8 cellular contexts compared by ENCODE assay signal in the genomic region with DNA sequence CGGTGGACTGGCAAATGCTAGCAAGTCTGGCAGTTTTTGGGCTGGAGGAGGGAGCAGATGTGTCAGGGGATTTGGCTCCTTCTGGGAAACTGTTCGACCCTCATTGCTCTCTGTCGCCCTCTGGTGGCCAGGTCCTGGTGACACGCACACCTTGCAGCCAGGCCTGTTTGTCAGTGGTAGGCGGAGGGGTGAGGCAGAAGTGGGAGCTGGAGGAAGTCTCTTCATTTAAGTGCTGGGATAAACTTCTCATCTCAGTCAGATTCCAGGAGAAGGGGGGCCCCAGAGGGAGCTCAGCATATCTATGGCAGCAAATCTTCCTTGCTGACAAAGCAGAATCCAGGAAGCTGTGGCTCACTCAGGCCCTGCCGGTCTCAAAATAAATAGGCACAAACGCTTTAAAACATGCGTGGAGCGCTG.
DNase-seq lines count a peak whose midpoint lies in the region; ATAC-seq and TF ChIP-seq lines count a peak whose summit lies in the region.

No MANE protein-coding gene starts in this region.

- TF ChIP-seq POLR2A in body of pancreas (IDR thresholded peaks at IDR 0.05): no peak

- WGBS in body of pancreas, 2 donors: 32 to 36% methylated on average over 9 of the region's 9 CpGs

- H3K9me3 ChIP-seq in body of pancreas (no peaks in the 10 kb centered on the region), iPS-20b (ENCODE audit: insufficient read depth, low read depth, low read length) (no peaks in the 10 kb centered on the region)

- H3K36me3 ChIP-seq in body of pancreas (replicated peaks in 1 of 2; ENCODE audit: insufficient read depth in 1 of 2, low read depth in 2 of 2): no peaks in the 10 kb centered on the region
- no peaks in the 10 kb centered on the region for H3K36me3 ChIP-seq in iPS-20b (ENCODE audit: insufficient read depth, low read depth, low read length)

- DNase-seq in NCI-H146 (lab: John Stamatoyannopoulos, UW) (peak; percentile 72), T1000 (lab: John Stamatoyannopoulos, UW) (peak; percentile 66), body of pancreas (peak; percentile 83 to 90 (median 88)), GOT3 (lab: John Stamatoyannopoulos, UW) (no peak)
- DNase-seq in stimulated activated CD4-positive, alpha-beta T cell treated with anti-CD3 and anti-CD28 coated beads, Interleukin-12 subunit alpha, Interleukin-12 subunit beta, amount 100 ng/mL, for 24 hours (ENCODE audit: low read depth in 2 of 2): peak; percentile 61 to 83

- H3K27me3 ChIP-seq in body of pancreas: no peaks in the 10 kb centered on the region
- peaks cover 18% of the 10 kb centered on the region for H3K27me3 ChIP-seq in iPS-20b (ENCODE audit: insufficient read depth, low read length)

- intact Hi-C loops in body of pancreas (cut with DNase I): loop anchor here (10.0 kb wide), 1 partner anchor 324 kb away; a partner anchor contains a TSS

- H3K27ac ChIP-seq in body of pancreas: peak overlapping the region in 3 of 4 donors; percentile 58 to 65 (median 65)
- H3K27ac ChIP-seq in iPS-20b (ENCODE audit: low read length): no peak overlapping the region

- TF ChIP-seq CTCF in GM12875 (IDR thresholded peaks at IDR 0.05; ENCODE audit: borderline replicate concordance, insufficient read depth, low read depth, low read length): peak; percentile 91
- TF ChIP-seq CTCF in body of pancreas (IDR thresholded peaks at IDR 0.05): peak; percentile 88 to 94 (median 92)

- 0 out of 2 replicates have a peak overlapping the region, but pooled peaks have one; percentile 5 for H3K9ac ChIP-seq in iPS-20b (ENCODE audit: low read depth, low read length)

- ATAC-seq in HG02759 (IDR thresholded peaks at IDR 0.05; ENCODE audit: unreplicated experiment): peak; percentile 83
- peak; percentile 87 for ATAC-seq in body of pancreas

- H3K4me1 ChIP-seq in body of pancreas: peaks cover 15% of the 10 kb centered on the region
- H3K4me1 ChIP-seq in iPS-20b (ENCODE audit: insufficient read depth, low read length): peaks cover 12% of the 10 kb centered on the region; the same call in 1 of the 2 replicates

- H3K4me3 ChIP-seq in GM12875 (ENCODE audit: low read depth, low read length): no peak overlapping the region
- H3K4me3 ChIP-seq in body of pancreas: no peak overlapping the region
- H3K4me3 ChIP-seq in iPS-20b (ENCODE audit: low read length): peak overlapping the region; percentile 35; the same call in 1 of the 2 replicates
